In the genomic region with DNA sequence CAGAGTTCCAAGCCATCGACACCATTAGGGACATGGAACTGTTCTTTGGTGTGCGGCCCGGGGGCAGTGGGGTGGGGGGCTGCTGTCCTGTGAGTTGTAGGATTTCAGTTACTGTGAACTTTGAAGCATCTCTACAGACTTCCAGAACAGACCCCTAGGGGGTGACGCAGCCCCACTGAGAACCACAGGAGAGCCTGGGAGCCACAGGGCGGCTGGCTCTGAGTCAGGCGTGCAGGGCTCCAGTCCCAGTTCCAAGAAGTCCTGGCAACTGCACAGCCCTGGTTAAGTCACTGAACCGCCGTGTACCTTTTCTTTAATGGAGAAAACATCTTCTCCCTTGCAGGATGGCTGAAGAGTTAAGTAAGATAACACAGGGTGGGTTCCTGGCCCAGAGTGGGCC, we compare ENCODE assay signal across 8 cellular contexts. TPM values are rescaled to one million over a fixed set of nuclear protein-coding genes. Genes with fewer than 3 reads are reported as not detected.
A peak's percentile ranks its signal among the peaks of the same experiment; 100 is the strongest.
DNase-seq lines count a peak whose midpoint lies in the region; ATAC-seq and TF ChIP-seq lines count a peak whose summit lies in the region.

No MANE protein-coding gene starts in this region.

- CTCF ChIA-PET in HEK293T (lab: Yijun Ruan, JAX): no interaction called here
- CTCF ChIA-PET in activated CD8-positive, alpha-beta T cell treated with anti-CD3 and anti-CD28 coated beads for 36 hours (lab: Charles Lee): no interaction called here

- H3K36me3 ChIP-seq in WERI-Rb-1 (no peaks in the 10 kb centered on the region), left ventricle myocardium inferior (no peaks in the 10 kb centered on the region), sigmoid colon (no peaks in the 10 kb centered on the region)

- no peak overlapping the region for H3K27ac ChIP-seq in WERI-Rb-1
- no peak overlapping the region for H3K27ac ChIP-seq in left ventricle myocardium inferior (replicated peaks)
- peak overlapping the region in 1 of 4 donors; percentile 44 for H3K27ac ChIP-seq in sigmoid colon

- no peak for TF ChIP-seq POLR2A in sigmoid colon (IDR thresholded peaks at IDR 0.05)

- H3K4me1 ChIP-seq in left ventricle myocardium inferior (peaks cover 34% of the 10 kb centered on the region), sigmoid colon (peaks cover 0 to 39% (median 22%) of the 10 kb centered on the region in 4 donors)

- no peak overlapping the region for H3K27ac Mint-ChIP-seq in activated CD8-positive, alpha-beta T cell treated with anti-CD3 and anti-CD28 coated beads for 36 hours

- H3K4me3 ChIP-seq in WERI-Rb-1 (ENCODE audit: low read depth, low read length) (no peak overlapping the region), left ventricle myocardium inferior (no peak overlapping the region), sigmoid colon (no peak overlapping the region)

- 62% methylated on average over 8 of the region's 8 CpGs for whole genome bisulfite sequencing in sigmoid colon, 2 donors

- H3K9me3 Mint-ChIP-seq in activated CD8-positive, alpha-beta T cell treated with anti-CD3 and anti-CD28 coated beads for 36 hours: no peaks in the 10 kb centered on the region

- H3K9me3 ChIP-seq in WERI-Rb-1 (ENCODE audit: severe bottlenecking): no peaks in the 10 kb centered on the region
- no peaks in the 10 kb centered on the region for H3K9me3 ChIP-seq in left ventricle myocardium inferior (replicated peaks)
- H3K9me3 ChIP-seq in sigmoid colon: no peaks in the 10 kb centered on the region

- TF ChIP-seq EP300 in sigmoid colon (IDR thresholded peaks at IDR 0.05): no peak

- intact Hi-C loops in left ventricle myocardium inferior (cut with micrococcal nuclease) (no loop called here), sigmoid colon (cut with DNase I) (loop anchor here (5.0 to 10.0 kb wide), 2 partner anchors 231 to 533 kb away; partner anchors contain the start of gene WNT5A)
- intact Hi-C loops in activated CD8-positive, alpha-beta T cell treated with anti-CD3 and anti-CD28 coated beads for 36 hours (cut with micrococcal nuclease): no loop called here

- H3K4me1 Mint-ChIP-seq in activated CD8-positive, alpha-beta T cell treated with anti-CD3 and anti-CD28 coated beads for 36 hours (ENCODE audit: low read depth): no peaks in the 10 kb centered on the region

- no peaks in the 10 kb centered on the region for H3K27me3 Mint-ChIP-seq in activated CD8-positive, alpha-beta T cell treated with anti-CD3 and anti-CD28 coated beads for 36 hours

- no peak for ATAC-seq in GM21515 (IDR thresholded peaks at IDR 0.05; ENCODE audit: unreplicated experiment)
- no peak for ATAC-seq in activated CD8-positive, alpha-beta T cell treated with anti-CD3 and anti-CD28 coated beads for 36 hours

- peak; percentile 77 for TF ChIP-seq CTCF in WERI-Rb-1 (IDR thresholded peaks at IDR 0.05; ENCODE audit: low read depth, low read length)
- TF ChIP-seq CTCF in left ventricle myocardium inferior (IDR thresholded peaks at IDR 0.05; ENCODE audit: borderline replicate concordance): peak; percentile 78
- peak; percentile 37 to 73 (median 64) for TF ChIP-seq CTCF in sigmoid colon (IDR thresholded peaks at IDR 0.05)
- TF ChIP-seq CTCF in activated CD8-positive, alpha-beta T cell treated with anti-CD3 and anti-CD28 coated beads for 36 hours (IDR thresholded peaks at IDR 0.05): no peak

- no peaks in the 10 kb centered on the region for H3K27me3 ChIP-seq in WERI-Rb-1 (ENCODE audit: insufficient read depth, low read depth, severe bottlenecking)
- H3K27me3 ChIP-seq in left ventricle myocardium inferior (ENCODE audit: low read depth): no peaks in the 10 kb centered on the region
- no peaks in the 10 kb centered on the region for H3K27me3 ChIP-seq in sigmoid colon

- H3K36me3 Mint-ChIP-seq in activated CD8-positive, alpha-beta T cell treated with anti-CD3 and anti-CD28 coated beads for 36 hours (ENCODE audit: low read depth): no peaks in the 10 kb centered on the region

- POLR2A ChIA-PET in HEK293T (lab: Yijun Ruan, JAX): no interaction called here
- POLR2A ChIA-PET in activated CD8-positive, alpha-beta T cell treated with anti-CD3 and anti-CD28 coated beads for 36 hours (lab: Charles Lee): no interaction called here

- no peak overlapping the region for H3K4me3 Mint-ChIP-seq in activated CD8-positive, alpha-beta T cell treated with anti-CD3 and anti-CD28 coated beads for 36 hours

- DNase-seq in A172 (ENCODE audit: low spot score) (peak; percentile 82), HEK293T (ENCODE audit: extremely low spot score) (peak; percentile 70), WERI-Rb-1 (peak; percentile 70), left ventricle myocardium inferior (peak; percentile 82), sigmoid colon (peak; percentile 90), NCI-H187 (lab: John Stamatoyannopoulos, UW) (no peak)
- DNase-seq in activated CD8-positive, alpha-beta T cell treated with anti-CD3 and anti-CD28 coated beads for 36 hours: no peak

TF ChIP-seq in HEK293T, 16 proteins besides CTCF, POLR2A, EP300 and RAD21:
- TF ChIP-seq CTBP1 (IDR thresholded peaks at IDR 0.05; ENCODE audit: borderline replicate concordance) (no peak), BHLHE40 (IDR thresholded peaks at IDR 0.05; ENCODE audit: borderline replicate concordance) (no peak)

RNA-seq across cellular contexts. Expression of gene LRTM1, which starts 23.5 kb away (rescaled TPM):
- total RNA-seq in A172 (2014; rRNA removed; shearing (Covaris generic)): not detected in 2 replicates
- not detected for total RNA-seq in left ventricle myocardium inferior
- total RNA-seq in sigmoid colon: not detected
- polyA plus RNA-seq in sigmoid colon: not detected
- total RNA-seq in activated CD8-positive, alpha-beta T cell treated with anti-CD3 and anti-CD28 coated beads for 36 hours: not detected

Comparison
In these comparisons a context has a peak if more than half of its experiments do, and no peak if none do; other contexts are left out.
1. DNase-seq: peak in A172 (single experiment), HEK293T (single experiment), WERI-Rb-1 (single experiment), left ventricle myocardium inferior (single experiment) and sigmoid colon (single experiment); none in NCI-H187 (0 of 2) and activated CD8-positive, alpha-beta T cell treated with anti-CD3 and anti-CD28 coated beads for 36 hours (single experiment).